In the genomic region with DNA sequence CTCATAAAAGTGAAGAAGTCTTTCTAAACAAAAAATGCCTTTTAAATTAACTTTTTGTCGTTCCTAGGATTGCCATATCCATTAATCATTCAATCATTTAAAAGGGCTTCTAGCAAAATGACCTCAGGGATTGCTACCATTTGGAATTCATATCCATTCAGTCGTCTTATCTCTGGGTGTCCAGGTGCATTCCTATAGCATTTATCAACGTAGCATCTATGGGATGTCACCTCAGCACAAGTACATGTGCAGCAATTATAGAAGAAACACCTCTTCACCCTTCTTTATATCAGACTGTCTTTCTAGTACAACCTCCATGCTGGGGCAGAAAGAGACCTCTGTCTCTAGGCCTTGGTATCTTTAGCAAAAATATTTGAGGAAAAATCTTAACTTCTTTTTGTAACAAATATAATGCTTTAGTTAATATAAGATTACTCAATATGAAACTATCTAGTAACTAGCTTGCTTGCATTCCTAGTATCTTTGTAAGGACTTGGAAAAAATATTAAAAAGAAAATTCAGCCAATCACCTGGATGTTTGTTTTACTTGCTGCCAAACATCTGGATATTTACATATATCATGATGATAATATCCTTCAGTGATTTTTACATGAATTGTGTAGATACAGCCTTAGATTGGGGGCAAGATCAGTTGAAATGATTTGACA, we compare ENCODE assay signal across 16 cellular contexts.
"Had no signal": no experiment of that assay in that cellular context is flagged by ENCODE, and none has a peak within 500 bp of the region (broad histone marks: within the 10 kb centered on the region; RNA-seq: fewer than 3 reads in every experiment).

No MANE protein-coding gene starts in this region.

- H3K4me3 ChIP-seq: mucosa of descending colon, prostate gland, right lobe of liver, transverse colon had no signal

- DNase-seq: activated CD4-positive, alpha-beta T cell treated with anti-CD3 and anti-CD28 coated beads, Interleukin-2, amount 50 U/mL, for 48 hours; activated CD8-positive, alpha-beta memory T cell treated with anti-CD3 and anti-CD28 coated beads, Interleukin-2, amount 10 ng/mL, durations not matched to agents 7 days and 5 days; activated effector memory CD4-positive, alpha-beta T cell treated with anti-CD3 and anti-CD28 coated beads, Interleukin-2, amount 50 U/mL, for 16 hours; activated naive CD8-positive, alpha-beta T cell treated with anti-CD3 and anti-CD28 coated beads, Interleukin-2, amount 10 ng/mL, durations not matched to agents 7 days and 5 days; activated T-cell treated with anti-CD3 and anti-CD28 coated beads, Interleukin-2, amount 50 U/mL, for 4 hours; aorta; mucosa of descending colon; naive thymus-derived CD8-positive, alpha-beta T cell; occipital lobe; right lobe of liver; stimulated activated CD4-positive, alpha-beta T cell treated with anti-CD3 and anti-CD28 coated beads, Interleukin-2, amount 100 ng/mL, for 24 hours; stimulated activated naive B cell treated with anti-CD40 and anti-IgM and Interleukin-4, amounts not matched to agents 10 μg/mL and 1 μg/mL and 100 μg/mL, for 72 hours; substantia nigra; transverse colon had no signal

- H3K9me3 ChIP-seq: mucosa of descending colon, prostate gland, right lobe of liver, transverse colon had no signal

- ATAC-seq: activated CD4-positive, CD25-positive, alpha-beta regulatory T cell treated with anti-CD3 and anti-CD28 coated beads, Interleukin-2, amount 50 U/mL, for 24 hours; activated CD8-positive, alpha-beta memory T cell treated with anti-CD3 and anti-CD28 coated beads, Interleukin-2, amount 10 ng/mL, durations not matched to agents 7 days and 5 days; activated T-cell treated with anti-CD3 and anti-CD28 coated beads, Interleukin-2, amount 50 U/mL, for 4 hours; mucosa of descending colon; naive thymus-derived CD8-positive, alpha-beta T cell; stimulated activated naive B cell treated with anti-CD40 and anti-IgM and Interleukin-4, amounts not matched to agents 10 μg/mL and 1 μg/mL and 100 μg/mL, for 72 hours had no signal

- H3K4me1 ChIP-seq: prostate gland, right lobe of liver, transverse colon had no signal

- H3K27ac ChIP-seq: prostate gland, right lobe of liver, transverse colon had no signal

- H3K36me3 ChIP-seq: prostate gland, right lobe of liver, transverse colon had no signal

- H3K27me3 ChIP-seq: right lobe of liver, transverse colon had no signal
